In genomic region chr15:48861813-48862431, GRCh38 we compare ENCODE assay signal across 8 cellular contexts. TPM values are rescaled to one million over a fixed set of nuclear protein-coding genes. Genes with fewer than 3 reads are reported as not detected.
A peak's percentile ranks its signal among the peaks of the same experiment; 100 is the strongest.
DNase-seq lines count a peak whose midpoint lies in the region; ATAC-seq, FAIRE-seq and TF ChIP-seq lines count a peak whose summit lies in the region.

No MANE protein-coding gene starts in this region.

- H3K36me3 ChIP-seq in K562 (ENCODE audit: control insufficient read depth, insufficient read depth, low read length): no peaks in the 10 kb centered on the region

- H3K27me3 ChIP-seq in K562 (ENCODE audit: control insufficient read depth in 2 of 2, insufficient read depth in 2 of 2, low read length in 2 of 2): no peaks in the 10 kb centered on the region

- DNase-seq in GM18507 (ENCODE audit: extremely low spot score, insufficient read length, low read depth) (no peak), Kasumi-1 (lab: John Stamatoyannopoulos, UW) (peak; percentile 82 to 87), RPMI7951 (ENCODE audit: low read depth) (peak; percentile 72), K562 (ENCODE audit: extremely low read depth in 1 of 4, low spot score in 3 of 4) (peak; percentile 41 to 76 (median 49)), iPS-NIHi7 (ENCODE audit: extremely low spot score) (peak; percentile 48)
- DNase-seq in stimulated activated CD4-positive, alpha-beta T cell treated with anti-CD3 and anti-CD28 coated beads, Interleukin-2, amount 100 ng/mL, for 24 hours: peak; percentile 12 to 36

- TF ChIP-seq POLR2A in K562 (conservative IDR thresholded peaks at IDR 0.05): no peak

- H3K9me3 ChIP-seq in K562 (replicated peaks; ENCODE audit: control insufficient read depth, insufficient read depth, low read depth, low read length): no peaks in the 10 kb centered on the region

- H3K4me1 ChIP-seq in K562 (replicated peaks in 1 of 2; ENCODE audit: control insufficient read depth in 2 of 2, insufficient read depth in 2 of 2, low read length in 2 of 2): peaks cover 0 to 8% of the 10 kb centered on the region in 2 experiments; a peak in 4 of 5 replicates

- POLR2A ChIA-PET in K562 (lab: Yijun Ruan, JAX): interaction anchor here (0.6 to 1.2 kb wide), 4 partner anchors 12 to 1284 kb away, joined by 3 read pairs; partner anchors contain the start of gene EID1

- WGBS in K562 (ENCODE audit: insufficient coverage, low coverage, missing lambda C conversion rate): 0% methylated on average over 1 of the region's 1 CpG

- no peak overlapping the region for H3K4me3 ChIP-seq in K562

- FAIRE-seq in GM18507 (lab: Jason Lieb, UNC): peak; percentile 85
- peak; percentile 76 for FAIRE-seq in K562 (lab: Jason Lieb, UNC)

- TF ChIP-seq CTCF in C4-2B (conservative IDR thresholded peaks at IDR 0.05) (peak; percentile 97), K562 (IDR thresholded peaks at IDR 0.05 in 2 of 3, conservative IDR thresholded peaks at IDR 0.05 in 1 of 3; ENCODE audit: insufficient read depth in 2 of 3, low read depth in 1 of 3, low read length in 3 of 3) (peak; percentile 73 to 92 (median 78))

- ATAC-seq in K562: peak; percentile 77
- no peak for ATAC-seq in GM21737 (IDR thresholded peaks at IDR 0.05; ENCODE audit: unreplicated experiment)

- H4K20me1 ChIP-seq in K562 (replicated peaks; ENCODE audit: control insufficient read depth, insufficient read depth, low read length): no peaks in the 10 kb centered on the region

- peak overlapping the region; percentile 61 for H2AFZ ChIP-seq in K562 (ENCODE audit: low read depth, low read length)

- no peaks in the 10 kb centered on the region for H3K79me2 ChIP-seq in K562 (ENCODE audit: control insufficient read depth, insufficient read depth, low read length)

- BruUV-seq in K562 (replicated peaks; lab: Mats Ljungman, UMichigan): no TSS peak

- CTCF ChIA-PET in K562 (lab: Yijun Ruan, JAX; ENCODE audit: low intra/inter-chr PET ratio): interaction anchor here (0.6 to 2.9 kb wide), 9 partner anchors 102 to 1283 kb away, joined by 3 to 21 read pairs (median 4); partner anchors contain the start of gene SHC4

- H3K27ac ChIP-seq in C4-2B (no peak overlapping the region), K562 (ENCODE audit: extremely low read depth, low read depth, low read length) (no peak overlapping the region)

- in situ Hi-C loops in K562 (cut with MboI): loop anchor here (10.0 kb wide), 1 partner anchor 363 kb away; no protein-coding TSS in a partner anchor

- H3K9ac ChIP-seq in K562 (ENCODE audit: insufficient read depth in 1 of 2, low read depth in 2 of 2, low read length in 2 of 2): no peak overlapping the region

- intact Hi-C loops in K562 (cut with micrococcal nuclease): loop anchor here (1.0 to 5.0 kb wide), 7 partner anchors 52 to 1280 kb away; partner anchors contain the start of gene FGF7

- H3K9me1 ChIP-seq in K562 (ENCODE audit: control insufficient read depth, insufficient read depth, low read length): no peaks in the 10 kb centered on the region

- TF ChIP-seq EP300 in K562 (IDR thresholded peaks at IDR 0.05; ENCODE audit: low read length): no peak

- no peak overlapping the region for H3K4me2 ChIP-seq in K562 (ENCODE audit: insufficient read depth, low read length)

- TF ChIP-seq RAD21 in K562 (CRISPR knock-in tag; conservative IDR thresholded peaks at IDR 0.05 in 1 of 2, IDR thresholded peaks at IDR 0.05 in 1 of 2): peak; percentile 99

TF ChIP-seq in K562, 482 proteins besides CTCF, POLR2A, EP300 and RAD21 (continues in another document):
- TF ChIP-seq ZNF282 (CRISPR knock-in tag; IDR thresholded peaks at IDR 0.05) (no peak), GTF2E2 (tag; IDR thresholded peaks at IDR 0.05) (no peak), CC2D1A (IDR thresholded peaks at IDR 0.05) (peak; percentile 83)

RNA-seq across cellular contexts. Expression of gene EID1, which starts 16.0 kb away (rescaled TPM):
- total RNA-seq in RPMI7951 (2014; rRNA removed; shearing (Covaris generic)): 414 and 460 TPM in 2 replicates
- 7.1 and 20.6 TPM in 2 replicates for total RNA-seq in K562 (2011; cell fraction: chromatin; rRNA removed; ENCODE audit: low replicate concordance)
- 10.7 and 13.6 TPM in 2 replicates for total RNA-seq in K562 (2011; cell fraction: nucleolus; rRNA removed)
- 16.9 and 21.3 TPM in 2 replicates for total RNA-seq in K562 (2011; cell fraction: nucleoplasm; rRNA removed)
- total RNA-seq in K562 (2014; rRNA removed) (167 and 170 TPM in 2 replicates), K562 (2014; rRNA removed; fragmentation: Illumina TruSeq; extraction: Trizol) (136 and 159 TPM in 2 replicates), K562 (2015; rRNA removed; fragmentation: Illumina TruSeq; extraction: Trizol) (197 and 201 TPM in 2 replicates), K562 (2021) (124 and 143 TPM in 2 replicates)
- polyA plus RNA-seq in K562 (2011; rRNA removed) (118 and 154 TPM in 2 replicates), K562 (2014; fragmentation: Illumina TruSeq; extraction: Trizol) (134 and 176 TPM in 2 replicates), K562 (2014; fragmentation: Nextera tagmentation; extraction: Ambion mirVana) (10 to 100 TPM; 46.5 to 51.2 TPM), K562 (2014; rRNA removed) (177 and 211 TPM in 2 replicates)
- 68.1 and 105 TPM in 2 replicates for polyA plus RNA-seq in K562 (2011; cell fraction: cytosol; rRNA removed)
- polyA plus RNA-seq in K562 (2011; cell fraction: nucleus; rRNA removed): 42.9 and 66.4 TPM in 2 replicates
- 116 and 124 TPM in 2 replicates for polyA plus RNA-seq in K562 (2012)
- 43.4 and 58.1 TPM in 2 replicates for polyA minus RNA-seq in K562 (2011; rRNA and poly(A)+ RNA removed)
- 61.7 and 69.7 TPM in 2 replicates for polyA minus RNA-seq in K562 (2011; cell fraction: cytosol; rRNA and poly(A)+ RNA removed)
- 8.2 and 15.4 TPM in 2 replicates for polyA minus RNA-seq in K562 (2011; cell fraction: nucleus; rRNA and poly(A)+ RNA removed)

RNA-seq across cellular contexts. Expression of gene CEP152, which starts 51.1 kb away (rescaled TPM):
- 26.8 and 34.5 TPM in 2 replicates for total RNA-seq in RPMI7951 (2014; rRNA removed; shearing (Covaris generic))
- 82.1 and 159 TPM in 2 replicates for total RNA-seq in K562 (2011; cell fraction: chromatin; rRNA removed; ENCODE audit: low replicate concordance)
- 23.8 and 41.8 TPM in 2 replicates for total RNA-seq in K562 (2011; cell fraction: nucleolus; rRNA removed)
- 54.3 and 76.0 TPM in 2 replicates for total RNA-seq in K562 (2011; cell fraction: nucleoplasm; rRNA removed)
- 23.6 and 24.0 TPM in 2 replicates for total RNA-seq in K562 (2014; rRNA removed)
- total RNA-seq in K562 (2014; rRNA removed; fragmentation: Illumina TruSeq; extraction: Trizol): 43.0 and 52.6 TPM in 2 replicates
- 36.2 and 41.1 TPM in 2 replicates for total RNA-seq in K562 (2015; rRNA removed; fragmentation: Illumina TruSeq; extraction: Trizol)
- total RNA-seq in K562 (2021): 21.8 and 26.0 TPM in 2 replicates
- 8.1 and 9.9 TPM in 2 replicates for polyA plus RNA-seq in K562 (2011; rRNA removed)
- 3.7 and 5.0 TPM in 2 replicates for polyA plus RNA-seq in K562 (2011; cell fraction: cytosol; rRNA removed)
- polyA plus RNA-seq in K562 (2011; cell fraction: nucleus; rRNA removed): 31.5 and 33.2 TPM in 2 replicates
- polyA plus RNA-seq in K562 (2012): 12.8 and 18.9 TPM in 2 replicates
- polyA plus RNA-seq in K562 (2014; fragmentation: Illumina TruSeq; extraction: Trizol): 20.6 and 25.7 TPM in 2 replicates
- 10 to 100 TPM; 12.0 to 14.2 TPM for polyA plus RNA-seq in K562 (2014; fragmentation: Nextera tagmentation; extraction: Ambion mirVana)
- polyA plus RNA-seq in K562 (2014; rRNA removed): 19.3 and 39.3 TPM in 2 replicates
- 52.2 and 59.6 TPM in 2 replicates for polyA minus RNA-seq in K562 (2011; rRNA and poly(A)+ RNA removed)
- 9.7 and 18.1 TPM in 2 replicates for polyA minus RNA-seq in K562 (2011; cell fraction: cytosol; rRNA and poly(A)+ RNA removed)
- 58.7 and 94.1 TPM in 2 replicates for polyA minus RNA-seq in K562 (2011; cell fraction: nucleus; rRNA and poly(A)+ RNA removed)
